In the genomic region with DNA sequence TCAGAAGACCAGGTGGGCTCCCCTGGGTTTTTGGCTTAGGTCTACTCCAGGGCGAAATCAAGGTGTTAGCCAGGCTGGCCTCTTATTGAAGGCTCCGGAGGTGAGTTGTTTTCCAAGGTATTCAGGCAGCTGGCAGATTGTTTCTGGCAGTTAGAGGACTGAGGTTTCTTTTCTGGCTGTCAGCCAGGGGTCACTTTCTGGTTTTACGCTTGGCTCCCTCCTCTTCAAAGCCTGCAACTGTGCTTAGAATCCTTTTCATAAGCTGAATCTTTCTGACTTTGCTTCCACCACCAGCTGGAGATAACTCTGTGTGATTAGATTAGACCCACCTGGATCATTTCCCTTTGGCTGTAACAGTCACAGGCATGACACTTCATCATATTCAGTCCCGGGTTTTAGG, we compare ENCODE assay signal across 1 cellular context.
TF ChIP-seq lines count a peak whose summit lies in the region.

No MANE protein-coding gene starts in this region.

TF ChIP-seq in SK-N-SH, 30 proteins besides CTCF, POLR2A, EP300 and RAD21 (continued from another document):
- TF ChIP-seq GATA2 (CRISPR knock-in tag; IDR thresholded peaks at IDR 0.05) (peak; percentile 78), SMC3 (IDR thresholded peaks at IDR 0.05; ENCODE audit: low read depth, low read length) (no peak), MAX (IDR thresholded peaks at IDR 0.05; ENCODE audit: low read depth) (no peak), TCF12 (IDR thresholded peaks at IDR 0.05) (no peak), PBX3 (IDR thresholded peaks at IDR 0.05) (no peak), CHD2 (IDR thresholded peaks at IDR 0.05; ENCODE audit: low read length, partially characterized antibody) (peak; percentile 21), SIN3A (IDR thresholded peaks at IDR 0.05; ENCODE audit: borderline replicate concordance, low read depth, low read length) (no peak), TAF1 (IDR thresholded peaks at IDR 0.05; ENCODE audit: borderline replicate concordance, low read depth, low read length) (no peak), ZBTB33 (IDR thresholded peaks at IDR 0.05; ENCODE audit: borderline replicate concordance, low read depth) (no peak), POLR2AphosphoS5 (IDR thresholded peaks at IDR 0.05; ENCODE audit: low read depth, low read length) (no peak), FOXJ3 (CRISPR knock-in tag; IDR thresholded peaks at IDR 0.05) (peak; percentile 29; the same call in 1 of the 2 replicates)
- TF ChIP-seq, protein P1, sequence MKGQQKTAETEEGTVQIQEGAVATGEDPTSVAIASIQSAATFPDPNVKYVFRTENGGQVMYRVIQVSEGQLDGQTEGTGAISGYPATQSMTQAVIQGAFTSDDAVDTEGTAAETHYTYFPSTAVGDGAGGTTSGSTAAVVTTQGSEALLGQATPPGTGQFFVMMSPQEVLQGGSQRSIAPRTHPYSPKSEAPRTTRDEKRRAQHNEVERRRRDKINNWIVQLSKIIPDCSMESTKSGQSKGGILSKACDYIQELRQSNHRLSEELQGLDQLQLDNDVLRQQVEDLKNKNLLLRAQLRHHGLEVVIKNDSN (IDR thresholded peaks at IDR 0.05; ENCODE audit: borderline replicate concordance, low read depth), result no peak
TF ChIP-seq in SK-N-SH: peak in this region for 5.
